20 cellular contexts compared by ENCODE assay signal in the genomic region with DNA sequence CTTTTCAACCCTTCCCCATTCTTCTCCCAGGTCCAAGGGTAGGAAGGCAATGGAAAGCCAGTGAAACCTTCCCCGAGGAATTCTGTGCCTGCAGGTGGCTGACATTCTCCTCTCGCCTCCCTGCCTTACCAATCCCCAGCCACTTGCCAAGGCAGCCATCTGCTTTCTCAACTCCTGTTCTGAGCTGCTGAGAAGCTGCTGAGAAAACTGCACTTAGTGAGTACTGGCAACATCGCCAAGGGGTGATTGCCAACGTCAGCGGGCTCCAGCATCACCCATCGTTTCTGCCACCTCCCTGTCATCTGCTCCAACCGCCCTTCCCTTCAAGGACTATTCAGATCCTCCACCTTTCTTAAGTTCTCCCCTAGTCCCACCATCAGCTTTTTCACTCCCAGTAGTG.
"Had no signal": no experiment of that assay in that cellular context is flagged by ENCODE, and none has a peak within 500 bp of the region (broad histone marks: within the 10 kb centered on the region; RNA-seq: fewer than 3 reads in every experiment).

No MANE protein-coding gene starts in this region.

- H3K9me3 ChIP-seq: ovary, psoas muscle, tibial artery had no signal

- ATAC-seq: esophagus mucosa; left ventricle myocardium superior; natural killer cell treated with Interleukin-12 subunit alpha and Interleukin-12 subunit beta and Interleukin-15 and Interleukin-18, amount 100 ng/mL, for 72 hours; psoas muscle; right cardiac atrium had no signal

- H3K27ac ChIP-seq: ovary, psoas muscle, tibial artery had no signal

- H3K27me3 ChIP-seq: ovary had no signal

- H3K36me3 ChIP-seq: ovary, tibial artery had no signal

- H3K4me1 ChIP-seq: psoas muscle, tibial artery had no signal

- H3K4me3 ChIP-seq: ovary, psoas muscle, tibial artery had no signal

- DNase-seq: activated CD4-positive, alpha-beta memory T cell treated with anti-CD3 and anti-CD28 coated beads for 36 hours; activated CD4-positive, alpha-beta T cell treated with anti-CD3 and anti-CD28 coated beads for 48 hours; activated effector memory CD4-positive, alpha-beta T cell treated with Interleukin-2 at 50 U/mL for 16 hours; activated naive CD4-positive, alpha-beta T cell treated with anti-CD3 and anti-CD28 coated beads for 36 hours; activated naive CD8-positive, alpha-beta T cell treated with anti-CD3 and anti-CD28 coated beads, Interleukin-2, amount 10 ng/mL, durations not matched to agents 7 days and 5 days; activated T-cell treated with anti-CD3 and anti-CD28 coated beads, Interleukin-2, amount 50 U/mL, for 48 hours; amniotic stem cell; effector memory CD4-positive, alpha-beta T cell; foreskin melanocyte; glutamatergic neuron; left ventricle myocardium superior; mammary epithelial cell; midbrain; ovary; psoas muscle; right cardiac atrium; stimulated activated CD4-positive, alpha-beta T cell treated with anti-CD3 and anti-CD28 coated beads, Interleukin-1b, Interleukin-23, amount 100 ng/mL, for 48 hours had no signal
